ENCODE assay signal across 21 cellular contexts in genomic region chr6:10862361-10862760, GRCh38.
"Had no signal": no experiment of that assay in that cellular context is flagged by ENCODE, and none has a peak within 500 bp of the region (broad histone marks: within the 10 kb centered on the region; RNA-seq: fewer than 3 reads in every experiment).

No MANE protein-coding gene starts in this region.

- H3K9me3 Mint-ChIP-seq: activated CD4-positive, alpha-beta memory T cell treated with anti-CD3 and anti-CD28 coated beads for 36 hours; activated CD4-positive, alpha-beta T cell treated with anti-CD3 and anti-CD28 coated beads, Interleukin-2, amount 10 ng/mL, durations not matched to agents 24 days and 14 days; activated naive CD4-positive, alpha-beta T cell treated with anti-CD3 and anti-CD28 coated beads, Interleukin-2, amount 10 ng/mL, durations not matched to agents 7 days and 5 days; activated naive CD8-positive, alpha-beta T cell treated with anti-CD3 and anti-CD28 coated beads, Interleukin-2, amount 10 ng/mL, durations not matched to agents 7 days and 5 days; activated T-helper 1 cell treated with anti-CD3 and anti-CD28 coated beads, Interleukin-12 subunit alpha, Interleukin-12 subunit beta, Interleukin-2, Interleukin-4 antibody, amounts not matched to agents 30 ng/mL and 10 ng/mL and 1 ng/mL, durations not matched to agents 14 hours and 24 hours and 36 hours; effector memory CD8-positive, alpha-beta T cell; natural killer cell treated with Interleukin-12 subunit alpha and Interleukin-12 subunit beta and Interleukin-15 and Interleukin-18, amount 100 ng/mL, for 72 hours; stimulated activated effector memory CD8-positive, alpha-beta T cell treated with anti-CD3 and anti-CD28 coated beads, Interleukin-12 subunit alpha, Interleukin-12 subunit beta, amount 100 ng/mL, for 72 hours; stimulated activated naive CD8-positive, alpha-beta T cell treated with anti-CD3 and anti-CD28 coated beads, Interleukin-15, Interleukin-2, amounts not matched to agents 100 ng/mL and 50 ng/mL, for 24 hours had no signal

- H3K36me3 Mint-ChIP-seq: activated CD4-positive, alpha-beta memory T cell treated with anti-CD3 and anti-CD28 coated beads for 36 hours; activated naive CD4-positive, alpha-beta T cell treated with anti-CD3 and anti-CD28 coated beads, Interleukin-2, amount 10 ng/mL, durations not matched to agents 7 days and 5 days; activated naive CD8-positive, alpha-beta T cell treated with anti-CD3 and anti-CD28 coated beads, Interleukin-2, amount 10 ng/mL, durations not matched to agents 7 days and 5 days; natural killer cell treated with Interleukin-12 subunit alpha and Interleukin-12 subunit beta and Interleukin-15 and Interleukin-18, amount 100 ng/mL, for 72 hours; stimulated activated effector memory CD8-positive, alpha-beta T cell treated with anti-CD3 and anti-CD28 coated beads, Interleukin-12 subunit alpha, Interleukin-12 subunit beta, amount 100 ng/mL, for 72 hours had no signal

- H3K4me1 Mint-ChIP-seq: activated CD4-positive, alpha-beta T cell treated with anti-CD3 and anti-CD28 coated beads, Interleukin-2, amount 10 ng/mL, durations not matched to agents 24 days and 14 days; activated naive CD4-positive, alpha-beta T cell treated with anti-CD3 and anti-CD28 coated beads, Interleukin-2, amount 10 ng/mL, durations not matched to agents 7 days and 5 days; activated naive CD8-positive, alpha-beta T cell treated with anti-CD3 and anti-CD28 coated beads, Interleukin-2, amount 10 ng/mL, durations not matched to agents 7 days and 5 days; stimulated activated effector memory CD8-positive, alpha-beta T cell treated with anti-CD3 and anti-CD28 coated beads, Interleukin-12 subunit alpha, Interleukin-12 subunit beta, amount 100 ng/mL, for 72 hours had no signal

- DNase-seq: activated CD4-positive, alpha-beta memory T cell treated with anti-CD3 and anti-CD28 coated beads for 36 hours; activated CD4-positive, alpha-beta T cell treated with anti-CD3 and anti-CD28 coated beads, Interleukin-2, amount 10 ng/mL, durations not matched to agents 24 days and 14 days; activated CD8-positive, alpha-beta memory T cell treated with anti-CD3 and anti-CD28 coated beads, Interleukin-2, amount 50 U/mL, for 4 hours; activated effector memory CD4-positive, alpha-beta T cell treated with anti-CD3 and anti-CD28 coated beads, Interleukin-2, amount 50 U/mL, for 16 hours; activated naive CD4-positive, alpha-beta T cell treated with anti-CD3 and anti-CD28 coated beads, Interleukin-2, amount 10 ng/mL, durations not matched to agents 7 days and 5 days; activated naive CD8-positive, alpha-beta T cell treated with anti-CD3 and anti-CD28 coated beads, Interleukin-2, amount 10 ng/mL, durations not matched to agents 7 days and 5 days; activated T-cell treated with anti-CD3 and anti-CD28 coated beads, Interleukin-2, amount 50 U/mL, for 1 hour; brain microvascular endothelial cell; effector memory CD8-positive, alpha-beta T cell; erythroblast; islet precursor cell; left ventricle myocardium superior; mucosa of descending colon; retina; small intestine; stimulated activated CD4-positive, alpha-beta T cell treated with anti-CD3 and anti-CD28 coated beads, Interleukin-4, amount 100 ng/mL, for 24 hours; upper lobe of left lung had no signal

- H3K4me3 Mint-ChIP-seq: activated CD4-positive, alpha-beta memory T cell treated with anti-CD3 and anti-CD28 coated beads for 36 hours; activated CD4-positive, alpha-beta T cell treated with anti-CD3 and anti-CD28 coated beads, Interleukin-2, amount 10 ng/mL, durations not matched to agents 24 days and 14 days; activated naive CD4-positive, alpha-beta T cell treated with anti-CD3 and anti-CD28 coated beads, Interleukin-2, amount 10 ng/mL, durations not matched to agents 7 days and 5 days; activated naive CD8-positive, alpha-beta T cell treated with anti-CD3 and anti-CD28 coated beads, Interleukin-2, amount 10 ng/mL, durations not matched to agents 7 days and 5 days; activated T-helper 1 cell treated with anti-CD3 and anti-CD28 coated beads, Interleukin-12 subunit alpha, Interleukin-12 subunit beta, Interleukin-2, Interleukin-4 antibody, amounts not matched to agents 30 ng/mL and 10 ng/mL and 1 ng/mL, durations not matched to agents 14 hours and 24 hours and 36 hours; effector memory CD8-positive, alpha-beta T cell; natural killer cell treated with Interleukin-12 subunit alpha and Interleukin-12 subunit beta and Interleukin-15 and Interleukin-18, amount 100 ng/mL, for 72 hours; stimulated activated effector memory CD8-positive, alpha-beta T cell treated with anti-CD3 and anti-CD28 coated beads, Interleukin-12 subunit alpha, Interleukin-12 subunit beta, amount 100 ng/mL, for 72 hours; stimulated activated naive CD8-positive, alpha-beta T cell treated with anti-CD3 and anti-CD28 coated beads, Interleukin-15, Interleukin-2, amounts not matched to agents 100 ng/mL and 50 ng/mL, for 24 hours had no signal

- H3K27ac Mint-ChIP-seq: activated CD4-positive, alpha-beta memory T cell treated with anti-CD3 and anti-CD28 coated beads for 36 hours; activated CD4-positive, alpha-beta T cell treated with anti-CD3 and anti-CD28 coated beads, Interleukin-2, amount 10 ng/mL, durations not matched to agents 24 days and 14 days; activated naive CD4-positive, alpha-beta T cell treated with anti-CD3 and anti-CD28 coated beads, Interleukin-2, amount 10 ng/mL, durations not matched to agents 7 days and 5 days; activated naive CD8-positive, alpha-beta T cell treated with anti-CD3 and anti-CD28 coated beads, Interleukin-2, amount 10 ng/mL, durations not matched to agents 7 days and 5 days; activated T-helper 1 cell treated with anti-CD3 and anti-CD28 coated beads, Interleukin-12 subunit alpha, Interleukin-12 subunit beta, Interleukin-2, Interleukin-4 antibody, amounts not matched to agents 30 ng/mL and 10 ng/mL and 1 ng/mL, durations not matched to agents 14 hours and 24 hours and 36 hours; effector memory CD8-positive, alpha-beta T cell; natural killer cell treated with Interleukin-12 subunit alpha and Interleukin-12 subunit beta and Interleukin-15 and Interleukin-18, amount 100 ng/mL, for 72 hours; stimulated activated effector memory CD8-positive, alpha-beta T cell treated with anti-CD3 and anti-CD28 coated beads, Interleukin-12 subunit alpha, Interleukin-12 subunit beta, amount 100 ng/mL, for 72 hours; stimulated activated naive CD8-positive, alpha-beta T cell treated with anti-CD3 and anti-CD28 coated beads, Interleukin-15, Interleukin-2, amounts not matched to agents 100 ng/mL and 50 ng/mL, for 24 hours had no signal

- H3K27me3 Mint-ChIP-seq: activated CD4-positive, alpha-beta memory T cell treated with anti-CD3 and anti-CD28 coated beads for 36 hours; activated CD4-positive, alpha-beta T cell treated with anti-CD3 and anti-CD28 coated beads, Interleukin-2, amount 10 ng/mL, durations not matched to agents 24 days and 14 days; natural killer cell treated with Interleukin-12 subunit alpha and Interleukin-12 subunit beta and Interleukin-15 and Interleukin-18, amount 100 ng/mL, for 72 hours; stimulated activated naive CD8-positive, alpha-beta T cell treated with anti-CD3 and anti-CD28 coated beads, Interleukin-15, Interleukin-2, amounts not matched to agents 100 ng/mL and 50 ng/mL, for 24 hours had no signal
